Comparison of ENCODE assay signal across 12 cellular contexts in the genomic region with DNA sequence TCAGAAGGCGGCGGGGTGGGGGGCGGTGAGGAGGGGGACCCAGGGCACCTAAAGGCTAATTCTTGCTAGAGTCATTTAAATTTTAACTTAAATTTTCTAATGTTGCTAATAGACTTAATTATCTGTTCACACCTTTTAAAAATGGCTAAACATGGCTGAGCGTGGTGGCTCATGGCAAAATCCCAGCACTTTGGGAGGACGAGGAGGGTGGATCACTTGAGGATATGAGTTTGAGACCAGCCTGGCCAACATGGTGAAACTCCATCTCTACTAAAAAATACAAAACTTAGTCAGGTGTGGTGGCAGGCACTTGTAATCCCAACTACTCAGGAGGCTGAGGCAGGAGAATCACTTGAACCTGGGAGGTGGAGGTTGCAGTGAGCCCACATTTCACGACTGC. TPM values are rescaled to one million over a fixed set of nuclear protein-coding genes. Genes with fewer than 3 reads are reported as not detected.
A peak's percentile ranks its signal among the peaks of the same experiment; 100 is the strongest.
DNase-seq lines count a peak whose midpoint lies in the region; ATAC-seq, FAIRE-seq and TF ChIP-seq lines count a peak whose summit lies in the region.
"Not testable (repeated sequence)": the region's sequence is repeated elsewhere in the genome, so short reads cannot be mapped to it uniquely, and the experiment has no call there.
"Had no signal": no experiment of that assay in that cellular context is flagged by ENCODE, and none has a peak within 500 bp of the region (broad histone marks: within the 10 kb centered on the region; RNA-seq: fewer than 3 reads in every experiment).

No MANE protein-coding gene starts in this region.

- not testable (repeated sequence) for TF ChIP-seq POLR2A in K562 (conservative IDR thresholded peaks at IDR 0.05); upper lobe of left lung (IDR thresholded peaks at IDR 0.05)

- in situ Hi-C loops in K562 (cut with MboI), result not testable (repeated sequence)

- not testable (repeated sequence) for H3K27me3 ChIP-seq in PC-9 (ENCODE audit: insufficient read depth, low read depth); K562 (ENCODE audit: control insufficient read depth in 2 of 2, insufficient read depth in 2 of 2, low read length in 2 of 2); hepatocyte; mucosa of rectum (ENCODE audit: control insufficient read depth in 2 of 2, insufficient read depth in 2 of 2, low read length in 2 of 2); small intestine (ENCODE audit: control insufficient read depth in 2 of 2, insufficient read depth in 2 of 2, low read length in 2 of 2); upper lobe of left lung

- peak overlapping the region; percentile 73 for H3K4me2 ChIP-seq in PC-9
- H3K4me2 ChIP-seq in K562 (ENCODE audit: insufficient read depth, low read length); hepatocyte: not testable (repeated sequence)

- not testable (repeated sequence) for H3K4me3 ChIP-seq in PC-9; K562; hepatocyte; mucosa of rectum (ENCODE audit: low read length in 2 of 2); small intestine (ENCODE audit: low read depth in 1 of 2, low read length in 2 of 2)
- peak overlapping the region in 3 of 4 donors; percentile 25 to 41 (median 38) for H3K4me3 ChIP-seq in upper lobe of left lung

- H3K9me3 ChIP-seq in PC-9 (ENCODE audit: insufficient read depth, low read depth); K562 (replicated peaks; ENCODE audit: control insufficient read depth, insufficient read depth, low read depth, low read length); hepatocyte (ENCODE audit: low read depth); mucosa of rectum (ENCODE audit: control insufficient read depth in 2 of 2, low read length in 2 of 2); small intestine (ENCODE audit: control insufficient read depth, low read depth); upper lobe of left lung: not testable (repeated sequence)

- not testable (repeated sequence) for ATAC-seq in K562; upper lobe of left lung (ENCODE audit: low FRiP score in 2 of 2)

- DNase-seq in DMS79 treated with DMSO at 0.1 percent for 48 hours (lab: John Stamatoyannopoulos, UW), result peak; percentile 20
- DNase-seq in PC-9; K562 (ENCODE audit: extremely low read depth in 1 of 4, low spot score in 3 of 4); hepatocyte (ENCODE audit: low spot score); small intestine; upper lobe of left lung: not testable (repeated sequence)

- peaks cover 36% of the 10 kb centered on the region for H3F3A ChIP-seq in PC-9 (ENCODE audit: insufficient read depth, low read depth)

- POLR2A ChIA-PET in PC-9 (lab: Charles Lee; ENCODE audit: unreplicated experiment), result not testable (repeated sequence)
- POLR2A ChIA-PET in K562 (lab: Yijun Ruan, JAX), result interaction anchor here (0.7 to 2.9 kb wide), 2 partner anchors 13 to 405 kb away, joined by 3 to 11 read pairs; no protein-coding TSS in a partner anchor

- WGBS in K562 (ENCODE audit: insufficient coverage, low coverage, missing lambda C conversion rate), result 88% methylated on average over 6 of the region's 6 CpGs
- WGBS in hepatocyte (ENCODE audit: low lambda C conversion rate, missing lambda C conversion rate), result 91% methylated on average over 6 of the region's 6 CpGs
- 73 to 86% (median 81%) methylated on average over 6 of the region's 6 CpGs for WGBS in small intestine, 3 donors
- WGBS in upper lobe of left lung, 2 donors, result 63 to 74% methylated on average over 6 of the region's 6 CpGs

- not testable (repeated sequence) for H3K79me2 ChIP-seq in PC-9 (ENCODE audit: low read depth); K562 (ENCODE audit: control insufficient read depth, insufficient read depth, low read length); hepatocyte

- H3K27ac ChIP-seq in PC-9 (peak overlapping the region; percentile 71), hepatocyte (peak overlapping the region; percentile 69), mucosa of rectum (ENCODE audit: low read depth in 2 of 2, low read length in 2 of 2) (peak overlapping the region; percentile 94 to 95), small intestine (ENCODE audit: low read depth in 1 of 2, low read length in 1 of 2) (peak overlapping the region; percentile 76 to 80), upper lobe of left lung (peak overlapping the region; percentile 71 to 85 (median 80))
- not testable (repeated sequence) for H3K27ac ChIP-seq in K562 (ENCODE audit: extremely low read depth, low read depth, low read length)

- peak; percentile 48 for FAIRE-seq in K562 (lab: Jason Lieb, UNC)
- FAIRE-seq in small intestine (lab: Jason Lieb, UNC), result not testable (repeated sequence)

- peak overlapping the region in 1 of 2 experiments; percentile 46; a peak in 1 of 4 replicates for H3K9ac ChIP-seq in K562 (ENCODE audit: insufficient read depth in 1 of 2, low read depth in 2 of 2, low read length in 2 of 2)
- peak overlapping the region; percentile 38 to 57 for H3K9ac ChIP-seq in mucosa of rectum (ENCODE audit: low read depth in 1 of 2, low read length in 2 of 2)

- not testable (repeated sequence) for H2AFZ ChIP-seq in PC-9; K562 (ENCODE audit: low read depth, low read length); hepatocyte

- intact Hi-C loops in PC-9 (cut with micrococcal nuclease; ENCODE audit: unreplicated experiment); K562 (cut with micrococcal nuclease): not testable (repeated sequence)

- H3K4me1 ChIP-seq in PC-9 (replicated peaks; ENCODE audit: insufficient read depth) (peaks cover 48% of the 10 kb centered on the region), K562 (replicated peaks in 1 of 2; ENCODE audit: control insufficient read depth in 2 of 2, insufficient read depth in 2 of 2, low read length in 2 of 2) (peaks cover 0 to 36% of the 10 kb centered on the region in 2 experiments; a peak in 2 of 5 replicates), hepatocyte (ENCODE audit: insufficient read depth) (peaks cover 18% of the 10 kb centered on the region), mucosa of rectum (ENCODE audit: control insufficient read depth in 2 of 2, insufficient read depth in 2 of 2, low read length in 2 of 2) (peaks cover 26 to 45% of the 10 kb centered on the region in 2 donors), upper lobe of left lung (peaks cover 9 to 29% (median 17%) of the 10 kb centered on the region in 4 donors)
- H3K4me1 ChIP-seq in small intestine (ENCODE audit: control insufficient read depth in 2 of 2, insufficient read depth in 1 of 2, low read depth in 1 of 2, low read length in 1 of 2), result not testable (repeated sequence)

- not testable (repeated sequence) for H4K20me1 ChIP-seq in PC-9 (ENCODE audit: insufficient read depth); K562 (replicated peaks; ENCODE audit: control insufficient read depth, insufficient read depth, low read length); hepatocyte (ENCODE audit: insufficient read depth, poor library complexity, severe bottlenecking)

- not testable (repeated sequence) for TF ChIP-seq CTCF in PC-9 (conservative IDR thresholded peaks at IDR 0.05); K562 (IDR thresholded peaks at IDR 0.05 in 2 of 3, conservative IDR thresholded peaks at IDR 0.05 in 1 of 3; ENCODE audit: insufficient read depth in 2 of 3, low read depth in 1 of 3, low read length in 3 of 3); hepatocyte (IDR thresholded peaks at IDR 0.05; ENCODE audit: poor library complexity); upper lobe of left lung (IDR thresholded peaks at IDR 0.05)

- not testable (repeated sequence) for H3K9me1 ChIP-seq in K562 (ENCODE audit: control insufficient read depth, insufficient read depth, low read length)

- H3K9me2 ChIP-seq in PC-9 (ENCODE audit: insufficient read depth); hepatocyte (replicated peaks; ENCODE audit: insufficient read depth): not testable (repeated sequence)

- not testable (repeated sequence) for TF ChIP-seq RAD21 in K562 (CRISPR knock-in tag; conservative IDR thresholded peaks at IDR 0.05 in 1 of 2, IDR thresholded peaks at IDR 0.05 in 1 of 2)

- not testable (repeated sequence) for TF ChIP-seq EP300 in K562 (IDR thresholded peaks at IDR 0.05; ENCODE audit: low read length); upper lobe of left lung (IDR thresholded peaks at IDR 0.05)

- not testable (repeated sequence) for H3K36me3 ChIP-seq in PC-9 (ENCODE audit: low read depth); hepatocyte (replicated peaks; ENCODE audit: insufficient read depth, low read depth); mucosa of rectum (ENCODE audit: control insufficient read depth in 2 of 2, insufficient read depth in 2 of 2, low read length in 2 of 2); small intestine (ENCODE audit: control insufficient read depth in 2 of 2, insufficient read depth in 2 of 2, low read length in 2 of 2); upper lobe of left lung
- H3K36me3 ChIP-seq in K562 (ENCODE audit: control insufficient read depth, insufficient read depth, low read length), result peaks cover 16% of the 10 kb centered on the region; the same call in 2 of the 3 replicates

- BruUV-seq in PC-9 (replicated peaks; lab: Mats Ljungman, UMichigan); K562 (replicated peaks; lab: Mats Ljungman, UMichigan): not testable (repeated sequence)

- CTCF ChIA-PET in PC-9 (lab: Charles Lee), result interaction anchor here (0.7 to 1.7 kb wide), 3 partner anchors 12 to 63 kb away, joined by 4 to 17 read pairs (median 9); no protein-coding TSS in a partner anchor
- CTCF ChIA-PET in K562 (lab: Yijun Ruan, JAX; ENCODE audit: low intra/inter-chr PET ratio), result not testable (repeated sequence)

RNA-seq across cellular contexts. Expression of gene ABO, which starts 23.8 kb away (rescaled TPM):
- total RNA-seq in PC-9 (2021), result 0.96 and 1.2 TPM in 2 replicates
- 38.9 and 65.2 TPM in 2 replicates for total RNA-seq in K562 (2011; cell fraction: chromatin; rRNA removed; ENCODE audit: low replicate concordance)
- total RNA-seq in K562 (2011; cell fraction: nucleolus; rRNA removed), result 20.8 and 22.5 TPM in 2 replicates
- total RNA-seq in K562 (2011; cell fraction: nucleoplasm; rRNA removed), result 48.2 and 94.6 TPM in 2 replicates
- 5.0 and 6.1 TPM in 2 replicates for total RNA-seq in K562 (2014; rRNA removed)
- total RNA-seq in K562 (2014; rRNA removed; fragmentation: Illumina TruSeq; extraction: Trizol), result 5.6 and 6.5 TPM in 2 replicates
- total RNA-seq in K562 (2015; rRNA removed; fragmentation: Illumina TruSeq; extraction: Trizol), result 5.8 and 6.5 TPM in 2 replicates
- 11.9 and 15.3 TPM in 2 replicates for total RNA-seq in K562 (2021)
- polyA plus RNA-seq in K562 (2011; rRNA removed), result 9.9 and 18.7 TPM in 2 replicates
- 10.0 and 10.8 TPM in 2 replicates for polyA plus RNA-seq in K562 (2011; cell fraction: cytosol; rRNA removed)
- polyA plus RNA-seq in K562 (2011; cell fraction: nucleus; rRNA removed), result 54.0 and 57.5 TPM in 2 replicates
- polyA plus RNA-seq in K562 (2012), result 14.4 and 28.3 TPM in 2 replicates
- 16.0 and 18.5 TPM in 2 replicates for polyA plus RNA-seq in K562 (2014; fragmentation: Illumina TruSeq; extraction: Trizol)
- 10 to 100 TPM; 16.9 to 21.9 TPM for polyA plus RNA-seq in K562 (2014; fragmentation: Nextera tagmentation; extraction: Ambion mirVana)
- 13.3 and 16.6 TPM in 2 replicates for polyA plus RNA-seq in K562 (2014; rRNA removed)
- polyA minus RNA-seq in K562 (2011; rRNA and poly(A)+ RNA removed), result 6.4 and 6.8 TPM in 2 replicates
- 7.1 and 10.8 TPM in 2 replicates for polyA minus RNA-seq in K562 (2011; cell fraction: cytosol; rRNA and poly(A)+ RNA removed)
- polyA minus RNA-seq in K562 (2011; cell fraction: nucleus; rRNA and poly(A)+ RNA removed), result 6.6 and 11.7 TPM in 2 replicates
- total RNA-seq in hepatocyte, result 3.4 and 4.8 TPM in 2 replicates
- 9.5 and 15.7 TPM in 2 replicates for polyA plus RNA-seq in hepatocyte
- 10 to 100 TPM in 2 of 3 donors, 1 to 10 TPM in 1; 9.5 to 44.1 (median 19.7) TPM for polyA plus RNA-seq in small intestine
- 10 to 100 TPM in 5 of 6 donors, 1 to 10 TPM in 1; 7.6 to 84.9 (median 35.4) TPM for total RNA-seq in upper lobe of left lung
- total RNA-seq: CD8-positive, alpha-beta memory T cell; Daoy; H1; HepG2; HFFc6 had no signal
- polyA plus RNA-seq: CD8-positive, alpha-beta memory T cell; HepG2 had no signal

RNA-seq across cellular contexts. Expression of gene OBP2B, which starts 42.2 kb away (rescaled TPM):
- total RNA-seq in PC-9 (2021) (not detected in 2 replicates), K562 (2014; rRNA removed) (not detected in 2 replicates), K562 (2014; rRNA removed; fragmentation: Illumina TruSeq; extraction: Trizol) (not detected in 2 replicates), K562 (2015; rRNA removed; fragmentation: Illumina TruSeq; extraction: Trizol) (not detected in 2 replicates), K562 (2021) (not detected in 2 replicates), hepatocyte (not detected in 2 replicates), upper lobe of left lung (not detected)
- total RNA-seq in K562 (2011; cell fraction: chromatin; rRNA removed; ENCODE audit: low replicate concordance), result not detected in 2 replicates
- not detected in 2 replicates for total RNA-seq in K562 (2011; cell fraction: nucleolus; rRNA removed)
- not detected in 2 replicates for total RNA-seq in K562 (2011; cell fraction: nucleoplasm; rRNA removed)
- polyA plus RNA-seq in K562 (2011; rRNA removed) (0.12 TPM in 1 of 2 replicates, not detected in the other), K562 (2014; fragmentation: Illumina TruSeq; extraction: Trizol) (not detected in 2 replicates), K562 (2014; fragmentation: Nextera tagmentation; extraction: Ambion mirVana) (not detected), K562 (2014; rRNA removed) (not detected in 2 replicates), hepatocyte (not detected in 2 replicates), small intestine (not detected)
- not detected in 2 replicates for polyA plus RNA-seq in K562 (2011; cell fraction: cytosol; rRNA removed)
- 0.21 TPM in 1 of 2 replicates, not detected in the other for polyA plus RNA-seq in K562 (2011; cell fraction: nucleus; rRNA removed)
- not detected in 2 replicates for polyA plus RNA-seq in K562 (2012)
- not detected in 2 replicates for polyA minus RNA-seq in K562 (2011; rRNA and poly(A)+ RNA removed)
- not detected in 2 replicates for polyA minus RNA-seq in K562 (2011; cell fraction: cytosol; rRNA and poly(A)+ RNA removed)
- polyA minus RNA-seq in K562 (2011; cell fraction: nucleus; rRNA and poly(A)+ RNA removed), result not detected in 2 replicates
- total RNA-seq: CD8-positive, alpha-beta memory T cell; Daoy; H1; HepG2; HFFc6 had no signal
- polyA plus RNA-seq: CD8-positive, alpha-beta memory T cell; H1; HepG2 had no signal
